Comparison of ENCODE assay signal across 9 cellular contexts in the genomic region with DNA sequence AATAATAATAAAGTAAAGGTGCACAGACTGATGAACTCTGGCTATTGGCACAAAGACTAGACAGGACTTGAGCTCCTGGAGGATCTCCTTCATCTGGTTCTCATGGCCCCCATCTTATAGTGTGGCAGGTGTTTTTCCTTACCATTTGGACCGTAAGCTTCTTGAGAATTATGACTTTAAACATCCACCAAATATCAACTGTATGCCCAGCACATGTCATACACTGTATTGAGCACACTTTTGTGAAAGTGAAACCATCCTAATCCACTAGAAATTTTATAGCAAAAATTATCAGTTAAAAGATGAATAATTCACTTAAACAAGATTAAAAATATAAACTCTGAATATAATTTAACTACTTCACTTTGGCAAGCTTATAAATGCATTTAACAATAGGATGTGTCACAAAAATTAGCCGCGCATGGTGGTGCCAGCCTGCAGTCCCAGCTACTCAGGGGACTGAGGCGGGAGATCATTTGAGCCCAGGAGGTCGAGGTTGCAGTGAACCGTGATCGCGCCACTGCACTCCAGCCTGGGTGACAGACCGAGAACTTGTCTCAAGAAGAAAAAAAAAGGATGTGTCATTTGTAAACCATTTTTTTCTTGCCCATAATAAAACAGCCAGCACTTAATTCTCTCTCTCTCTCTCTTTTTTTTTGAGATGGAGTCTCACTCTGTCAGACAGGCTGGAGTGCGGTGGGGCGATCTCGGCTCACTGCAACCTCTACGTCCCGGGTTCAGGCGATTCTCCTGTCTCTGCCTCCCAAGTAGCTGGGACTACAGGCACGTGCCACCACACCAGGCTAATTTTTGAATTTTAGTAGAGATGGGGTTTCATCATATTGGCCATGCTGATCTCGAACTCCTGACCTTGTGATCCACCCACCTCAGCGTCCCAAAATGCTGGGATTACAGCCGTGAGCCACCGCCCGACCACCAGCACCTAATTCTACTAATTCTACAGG. TPM values are rescaled to one million over a fixed set of nuclear protein-coding genes. Genes with fewer than 3 reads are reported as not detected.
DNase-seq lines count a peak whose midpoint lies in the region; ATAC-seq, FAIRE-seq and TF ChIP-seq lines count a peak whose summit lies in the region.
"Had no signal": no experiment of that assay in that cellular context is flagged by ENCODE, and none has a peak within 500 bp of the region (broad histone marks: within the 10 kb centered on the region; RNA-seq: fewer than 3 reads in every experiment).

No MANE protein-coding gene starts in this region.

- peak; percentile 24 for DNase-seq in activated CD8-positive, alpha-beta memory T cell treated with anti-CD3 and anti-CD28 coated beads, Interleukin-2, amount 50 U/mL, for 4 hours
- no peak for DNase-seq in activated CD8-positive, alpha-beta memory T cell treated with anti-CD3 and anti-CD28 coated beads for 24 hours
- peak; percentile 30 for DNase-seq in activated CD4-positive, alpha-beta T cell treated with anti-CD3 and anti-CD28 coated beads, Interleukin-2, amount 10 ng/mL, durations not matched to agents 7 days and 5 days
- DNase-seq in stimulated activated naive CD4-positive, alpha-beta T cell treated with Interleukin-2 at 50 U/mL for 16 hours (lab: John Stamatoyannopoulos, UW): peak; percentile 27
- DNase-seq in urothelium cell line (ENCODE audit: low spot score) (no peak), GM10266 (ENCODE audit: extremely low spot score) (no peak), D341Med (ENCODE audit: low spot score) (no peak)

- TF ChIP-seq CTCF in GM10266 (IDR thresholded peaks at IDR 0.05; ENCODE audit: control insufficient read depth, insufficient read depth, low read depth, missing control alignments): no peak

- POLR2A ChIA-PET in activated CD4-positive, alpha-beta T cell treated with anti-CD3 and anti-CD28 coated beads, Interleukin-2, amount 10 ng/mL, durations not matched to agents 7 days and 5 days (lab: Charles Lee): interaction anchor here (0.6 to 0.7 kb wide), 2 partner anchors 12 to 75 kb away, joined by 4 to 10 read pairs; no protein-coding TSS in a partner anchor

- H3K4me3 Mint-ChIP-seq in activated CD4-positive, alpha-beta T cell treated with anti-CD3 and anti-CD28 coated beads, Interleukin-2, amount 10 ng/mL, durations not matched to agents 7 days and 5 days: peak overlapping the region; percentile 74

- CTCF ChIA-PET in activated CD4-positive, alpha-beta T cell treated with anti-CD3 and anti-CD28 coated beads, Interleukin-2, amount 10 ng/mL, durations not matched to agents 7 days and 5 days (lab: Charles Lee): interaction anchor here (2.0 kb wide), 1 partner anchor 10 kb away, joined by 14 read pairs; no protein-coding TSS in a partner anchor

- peaks cover 83% of the 10 kb centered on the region for H3K4me1 Mint-ChIP-seq in activated CD4-positive, alpha-beta T cell treated with anti-CD3 and anti-CD28 coated beads, Interleukin-2, amount 10 ng/mL, durations not matched to agents 7 days and 5 days

- H3K27ac Mint-ChIP-seq in activated CD4-positive, alpha-beta T cell treated with anti-CD3 and anti-CD28 coated beads, Interleukin-2, amount 10 ng/mL, durations not matched to agents 7 days and 5 days: peak overlapping the region; percentile 89

- H3K27me3 Mint-ChIP-seq in activated CD4-positive, alpha-beta T cell treated with anti-CD3 and anti-CD28 coated beads, Interleukin-2, amount 10 ng/mL, durations not matched to agents 7 days and 5 days: no peaks in the 10 kb centered on the region

- peaks cover 28% of the 10 kb centered on the region for H3K36me3 Mint-ChIP-seq in activated CD4-positive, alpha-beta T cell treated with anti-CD3 and anti-CD28 coated beads, Interleukin-2, amount 10 ng/mL, durations not matched to agents 7 days and 5 days (ENCODE audit: low read depth)

- H3K9me3 Mint-ChIP-seq in activated CD4-positive, alpha-beta T cell treated with anti-CD3 and anti-CD28 coated beads, Interleukin-2, amount 10 ng/mL, durations not matched to agents 7 days and 5 days: no peaks in the 10 kb centered on the region

- ATAC-seq in HG02943 (IDR thresholded peaks at IDR 0.05; ENCODE audit: low read depth, unreplicated experiment): peak; percentile 58

- no peak for FAIRE-seq in urothelium cell line (lab: Jason Lieb, UNC)
- FAIRE-seq: islet of Langerhans had no signal

RNA-seq across cellular contexts. Expression of a gene that starts 9.1 kb away (rescaled TPM):
- total RNA-seq in activated CD4-positive, alpha-beta T cell treated with anti-CD3 and anti-CD28 coated beads, Interleukin-2, amount 10 ng/mL, durations not matched to agents 7 days and 5 days: 10 to 100 TPM; 30.2 to 35.4 TPM

Comparison
In these comparisons a context has a peak if more than half of its experiments do, and no peak if none do; other contexts are left out.
1. DNase-seq: peak in activated CD8-positive, alpha-beta memory T cell treated with anti-CD3 and anti-CD28 coated beads, Interleukin-2, amount 50 U/mL, for 4 hours (single experiment), activated CD4-positive, alpha-beta T cell treated with anti-CD3 and anti-CD28 coated beads, Interleukin-2, amount 10 ng/mL, durations not matched to agents 7 days and 5 days (single experiment) and stimulated activated naive CD4-positive, alpha-beta T cell treated with Interleukin-2 at 50 U/mL for 16 hours (single experiment); none in activated CD8-positive, alpha-beta memory T cell treated with anti-CD3 and anti-CD28 coated beads for 24 hours (single experiment), urothelium cell line (single experiment), GM10266 (single experiment) and D341Med (single experiment).